Comparison of ENCODE assay signal across 21 cellular contexts in genomic region chr6:74356385-74356784, GRCh38.
A peak's percentile ranks its signal among the peaks of the same experiment; 100 is the strongest.
DNase-seq lines count a peak whose midpoint lies in the region; ATAC-seq, FAIRE-seq and TF ChIP-seq lines count a peak whose summit lies in the region.
"Had no signal": no experiment of that assay in that cellular context is flagged by ENCODE, and none has a peak within 500 bp of the region (broad histone marks: within the 10 kb centered on the region; RNA-seq: fewer than 3 reads in every experiment).

No MANE protein-coding gene starts in this region.

- H3K4me1 ChIP-seq in HCT116 (ENCODE audit: control insufficient read depth in 1 of 2, insufficient read depth in 2 of 2, low read length in 2 of 2) (peaks cover 6 to 20% of the 10 kb centered on the region in 2 experiments; a peak in 3 of 4 replicates), SJSA1 (replicated peaks) (peaks cover 24% of the 10 kb centered on the region), smooth muscle cell (ENCODE audit: low read depth) (no peaks in the 10 kb centered on the region)
- H3K4me1 ChIP-seq: esophagus squamous epithelium had no signal

- TF ChIP-seq RAD21 in HCT116 (IDR thresholded peaks at IDR 0.05; ENCODE audit: low read depth): no peak

- POLR2A ChIA-PET in HCT116 (lab: Charles Lee) (no interaction called here), GM10248 (lab: Yijun Ruan, JAX) (no interaction called here)
- POLR2A ChIA-PET in activated CD8-positive, alpha-beta T cell treated with anti-CD3 and anti-CD28 coated beads, Interleukin-2, amount 10 ng/mL, durations not matched to agents 7 days and 5 days (lab: Charles Lee): no interaction called here

- H3K79me2 ChIP-seq in HCT116 (ENCODE audit: insufficient read depth, low read length): no peaks in the 10 kb centered on the region
- H3K79me2 ChIP-seq in smooth muscle cell (ENCODE audit: low read depth): no peaks in the 10 kb centered on the region
- H3K79me2 ChIP-seq: hepatocyte had no signal

- H3F3A ChIP-seq in smooth muscle cell (ENCODE audit: low read depth): no peaks in the 10 kb centered on the region

- DNase-seq in HCT116 (ENCODE audit: low read depth, low spot score): peak; percentile 42
- DNase-seq in SJSA1 (ENCODE audit: low read depth in 1 of 2, low spot score in 2 of 2): peak; percentile 47 to 51
- DNase-seq in frontal cortex (ENCODE audit: low spot score in 2 of 2): no peak
- no peak for DNase-seq in smooth muscle cell (lab: John Stamatoyannopoulos, UW; ENCODE audit: unreplicated experiment)
- no peak for DNase-seq in T-helper 9 cell
- no peak for DNase-seq in activated CD8-positive, alpha-beta T cell treated with anti-CD3 and anti-CD28 coated beads, Interleukin-2, amount 10 ng/mL, durations not matched to agents 7 days and 5 days
- no peak for DNase-seq in GM10248 (ENCODE audit: extremely low spot score)
- DNase-seq in stimulated activated CD4-positive, alpha-beta T cell treated with anti-CD3 and anti-CD28 coated beads, Interleukin-12 subunit alpha, Interleukin-12 subunit beta, amount 100 ng/mL, for 4 hours: no peak
- DNase-seq: activated CD4-positive, alpha-beta T cell treated with anti-CD3 and anti-CD28 coated beads for 36 hours; caudate nucleus; DMS 273 treated with DMSO at 0.1 percent for 48 hours; esophagus squamous epithelium; MG63; midbrain; NCI-H187; NCI-H446 treated with DMSO at 0.1 percent for 48 hours; stimulated activated CD4-positive, alpha-beta T cell treated with anti-CD3 and anti-CD28 coated beads, Interleukin-15, amount 100 ng/mL, for 24 hours had no signal

- no TSS peak for BruUV-seq in HCT116 (replicated peaks; lab: Mats Ljungman, UMichigan)

- peaks cover 4% of the 10 kb centered on the region for H3K9me3 Mint-ChIP-seq in activated CD8-positive, alpha-beta T cell treated with anti-CD3 and anti-CD28 coated beads, Interleukin-2, amount 10 ng/mL, durations not matched to agents 7 days and 5 days (ENCODE audit: insufficient read depth)
- H3K9me3 Mint-ChIP-seq: stimulated activated memory B cell treated with anti-CD40 and anti-IgM and Interleukin-4, amounts not matched to agents 10 μg/mL and 1 μg/mL and 100 μg/mL, for 72 hours had no signal

- H2AFZ ChIP-seq in HCT116 (ENCODE audit: low read depth, low read length, poor library complexity, severe bottlenecking) (peak overlapping the region; percentile 81), smooth muscle cell (ENCODE audit: low read depth) (peak overlapping the region; percentile 60)
- H2AFZ ChIP-seq: hepatocyte had no signal

- WGBS in smooth muscle cell (ENCODE audit: low lambda C conversion rate): 68% methylated on average over 2 of the region's 2 CpGs

- peak; percentile 69 for FAIRE-seq in frontal cortex (lab: Jason Lieb, UNC)

- H3K27ac ChIP-seq in HCT116 (ENCODE audit: low read depth, low read length) (no peak overlapping the region), SJSA1 (peak overlapping the region; percentile 43), smooth muscle cell (ENCODE audit: low read depth) (peak overlapping the region; percentile 47)
- H3K27ac ChIP-seq: C4-2B, esophagus squamous epithelium, hepatocyte had no signal

- H4K20me1 ChIP-seq in HCT116 (ENCODE audit: insufficient read depth) (no peaks in the 10 kb centered on the region), smooth muscle cell (ENCODE audit: low read depth) (no peaks in the 10 kb centered on the region)

- H3K4me2 ChIP-seq in HCT116 (ENCODE audit: low read length) (peak overlapping the region; percentile 34; the same call in 1 of the 2 replicates), smooth muscle cell (no peak overlapping the region)
- H3K4me2 ChIP-seq: hepatocyte had no signal

- ATAC-seq in HCT116: peak; percentile 66; the same call in 1 of the 2 replicates
- ATAC-seq in activated CD8-positive, alpha-beta T cell treated with anti-CD3 and anti-CD28 coated beads, Interleukin-2, amount 10 ng/mL, durations not matched to agents 7 days and 5 days: no peak
- ATAC-seq: activated CD4-positive, alpha-beta T cell treated with anti-CD3 and anti-CD28 coated beads for 36 hours; stimulated activated memory B cell treated with anti-CD40 and anti-IgM and Interleukin-4, amounts not matched to agents 10 μg/mL and 1 μg/mL and 100 μg/mL, for 72 hours had no signal

- no peak for TF ChIP-seq POLR2A in HCT116 (IDR thresholded peaks at IDR 0.05; ENCODE audit: borderline replicate concordance, extremely low read depth, insufficient read depth, insufficient read length)

- H3K36me3 ChIP-seq in HCT116 (ENCODE audit: control insufficient read depth in 1 of 2, insufficient read depth in 2 of 2, low read length in 2 of 2): no peaks in the 10 kb centered on the region
- H3K36me3 ChIP-seq in SJSA1: no peaks in the 10 kb centered on the region
- no peaks in the 10 kb centered on the region for H3K36me3 ChIP-seq in smooth muscle cell (ENCODE audit: low read depth)
- H3K36me3 ChIP-seq: esophagus squamous epithelium, MG63 had no signal

- H3K4me1 Mint-ChIP-seq in activated CD8-positive, alpha-beta T cell treated with anti-CD3 and anti-CD28 coated beads, Interleukin-2, amount 10 ng/mL, durations not matched to agents 7 days and 5 days (ENCODE audit: low read depth): no peaks in the 10 kb centered on the region
- H3K4me1 Mint-ChIP-seq: activated CD4-positive, alpha-beta T cell treated with anti-CD3 and anti-CD28 coated beads for 36 hours; stimulated activated memory B cell treated with anti-CD40 and anti-IgM and Interleukin-4, amounts not matched to agents 10 μg/mL and 1 μg/mL and 100 μg/mL, for 72 hours had no signal

- TF ChIP-seq CTCF in HCT116 (IDR thresholded peaks at IDR 0.05 in 2 of 3, conservative IDR thresholded peaks at IDR 0.05 in 1 of 3; ENCODE audit: borderline replicate concordance in 1 of 3, insufficient read depth in 1 of 3, low read depth in 2 of 3, low read length in 2 of 3): no peak
- TF ChIP-seq CTCF in smooth muscle cell (IDR thresholded peaks at IDR 0.05; ENCODE audit: borderline replicate concordance, insufficient read depth, poor library complexity, severe bottlenecking): no peak
- TF ChIP-seq CTCF in GM10248 (IDR thresholded peaks at IDR 0.05; ENCODE audit: control extremely low read depth, extremely low read depth, low read depth, missing control alignments): no peak

- intact Hi-C loops in HCT116 (cut with micrococcal nuclease): no loop called here

- CTCF ChIA-PET in HCT116 (lab: Charles Lee): no interaction called here
- CTCF ChIA-PET in activated CD8-positive, alpha-beta T cell treated with anti-CD3 and anti-CD28 coated beads, Interleukin-2, amount 10 ng/mL, durations not matched to agents 7 days and 5 days (lab: Charles Lee): no interaction called here
- CTCF ChIA-PET in GM10248 (lab: Yijun Ruan, JAX): interaction anchor here (1.2 kb wide), 1 partner anchor 15 kb away, joined by 4 read pairs; no protein-coding TSS in a partner anchor

- H3K9me2 ChIP-seq in HCT116 (ENCODE audit: insufficient read depth): no peaks in the 10 kb centered on the region

- no peak overlapping the region for H3K4me3 Mint-ChIP-seq in activated CD8-positive, alpha-beta T cell treated with anti-CD3 and anti-CD28 coated beads, Interleukin-2, amount 10 ng/mL, durations not matched to agents 7 days and 5 days
- H3K4me3 Mint-ChIP-seq: activated CD4-positive, alpha-beta T cell treated with anti-CD3 and anti-CD28 coated beads for 36 hours; neural crest cell; stimulated activated memory B cell treated with anti-CD40 and anti-IgM and Interleukin-4, amounts not matched to agents 10 μg/mL and 1 μg/mL and 100 μg/mL, for 72 hours had no signal

- no peak overlapping the region for H3K9ac ChIP-seq in HCT116 (ENCODE audit: low read length)
- H3K9ac ChIP-seq in smooth muscle cell (ENCODE audit: low read depth): no peak overlapping the region

- no peaks in the 10 kb centered on the region for H3K27me3 Mint-ChIP-seq in activated CD8-positive, alpha-beta T cell treated with anti-CD3 and anti-CD28 coated beads, Interleukin-2, amount 10 ng/mL, durations not matched to agents 7 days and 5 days (ENCODE audit: low read depth)
- H3K27me3 Mint-ChIP-seq: activated CD4-positive, alpha-beta T cell treated with anti-CD3 and anti-CD28 coated beads for 36 hours; stimulated activated memory B cell treated with anti-CD40 and anti-IgM and Interleukin-4, amounts not matched to agents 10 μg/mL and 1 μg/mL and 100 μg/mL, for 72 hours had no signal

- no peaks in the 10 kb centered on the region for H3K27me3 ChIP-seq in HCT116 (ENCODE audit: insufficient read depth, low read length)
- no peaks in the 10 kb centered on the region for H3K27me3 ChIP-seq in SJSA1 (replicated peaks)
- H3K27me3 ChIP-seq in smooth muscle cell (ENCODE audit: low read depth): no peaks in the 10 kb centered on the region
- H3K27me3 ChIP-seq: esophagus squamous epithelium, hepatocyte, MG63 had no signal

- H3K36me3 Mint-ChIP-seq in activated CD8-positive, alpha-beta T cell treated with anti-CD3 and anti-CD28 coated beads, Interleukin-2, amount 10 ng/mL, durations not matched to agents 7 days and 5 days (ENCODE audit: low read depth): no peaks in the 10 kb centered on the region
- H3K36me3 Mint-ChIP-seq: stimulated activated memory B cell treated with anti-CD40 and anti-IgM and Interleukin-4, amounts not matched to agents 10 μg/mL and 1 μg/mL and 100 μg/mL, for 72 hours had no signal

- no peaks in the 10 kb centered on the region for H3K9me3 ChIP-seq in HCT116 (ENCODE audit: control insufficient read depth in 1 of 2, insufficient read depth in 1 of 2, low read depth in 1 of 2, low read length in 2 of 2)
- no peaks in the 10 kb centered on the region for H3K9me3 ChIP-seq in SJSA1 (replicated peaks)
- H3K9me3 ChIP-seq in smooth muscle cell (replicated peaks; ENCODE audit: low read depth): no peaks in the 10 kb centered on the region
- H3K9me3 ChIP-seq: esophagus squamous epithelium, MG63 had no signal

- H3K4me3 ChIP-seq in HCT116 (replicated peaks in 1 of 2; ENCODE audit: low read depth in 1 of 2, low read length in 2 of 2) (no peak overlapping the region), SJSA1 (no peak overlapping the region), smooth muscle cell (no peak overlapping the region)
- H3K4me3 ChIP-seq: esophagus squamous epithelium, hepatocyte, MG63 had no signal

- RAD21 ChIA-PET in HCT116 (lab: Charles Lee; ENCODE audit: low non-redundant PET in 1 of 2, low total read pairs in 2 of 2, uncharacterized antibody in 2 of 2, unreplicated experiment in 2 of 2): no interaction called here

- no peak overlapping the region for H3K27ac Mint-ChIP-seq in activated CD8-positive, alpha-beta T cell treated with anti-CD3 and anti-CD28 coated beads, Interleukin-2, amount 10 ng/mL, durations not matched to agents 7 days and 5 days
- H3K27ac Mint-ChIP-seq: activated CD4-positive, alpha-beta T cell treated with anti-CD3 and anti-CD28 coated beads for 36 hours; stimulated activated memory B cell treated with anti-CD40 and anti-IgM and Interleukin-4, amounts not matched to agents 10 μg/mL and 1 μg/mL and 100 μg/mL, for 72 hours had no signal

TF ChIP-seq in HCT116, 20 proteins besides CTCF, POLR2A, EP300 and RAD21:
- TF ChIP-seq JUND (IDR thresholded peaks at IDR 0.05) (peak; percentile 56), ATF3 (IDR thresholded peaks at IDR 0.05) (no peak), FOSL1 (IDR thresholded peaks at IDR 0.05; ENCODE audit: low read depth) (peak; percentile 59)

Comparison
In these comparisons a context has a peak if more than half of its experiments do, and no peak if none do; other contexts are left out.
1. DNase-seq: peak in HCT116 (single experiment) and SJSA1 (2 of 2); none in frontal cortex (0 of 2), smooth muscle cell (single experiment), T-helper 9 cell (single experiment), activated CD8-positive, alpha-beta T cell treated with anti-CD3 and anti-CD28 coated beads, Interleukin-2, amount 10 ng/mL, durations not matched to agents 7 days and 5 days (single experiment), GM10248 (single experiment) and stimulated activated CD4-positive, alpha-beta T cell treated with anti-CD3 and anti-CD28 coated beads, Interleukin-12 subunit alpha, Interleukin-12 subunit beta, amount 100 ng/mL, for 4 hours (single experiment).